Comparison of ENCODE assay signal across 9 cellular contexts in the genomic region with DNA sequence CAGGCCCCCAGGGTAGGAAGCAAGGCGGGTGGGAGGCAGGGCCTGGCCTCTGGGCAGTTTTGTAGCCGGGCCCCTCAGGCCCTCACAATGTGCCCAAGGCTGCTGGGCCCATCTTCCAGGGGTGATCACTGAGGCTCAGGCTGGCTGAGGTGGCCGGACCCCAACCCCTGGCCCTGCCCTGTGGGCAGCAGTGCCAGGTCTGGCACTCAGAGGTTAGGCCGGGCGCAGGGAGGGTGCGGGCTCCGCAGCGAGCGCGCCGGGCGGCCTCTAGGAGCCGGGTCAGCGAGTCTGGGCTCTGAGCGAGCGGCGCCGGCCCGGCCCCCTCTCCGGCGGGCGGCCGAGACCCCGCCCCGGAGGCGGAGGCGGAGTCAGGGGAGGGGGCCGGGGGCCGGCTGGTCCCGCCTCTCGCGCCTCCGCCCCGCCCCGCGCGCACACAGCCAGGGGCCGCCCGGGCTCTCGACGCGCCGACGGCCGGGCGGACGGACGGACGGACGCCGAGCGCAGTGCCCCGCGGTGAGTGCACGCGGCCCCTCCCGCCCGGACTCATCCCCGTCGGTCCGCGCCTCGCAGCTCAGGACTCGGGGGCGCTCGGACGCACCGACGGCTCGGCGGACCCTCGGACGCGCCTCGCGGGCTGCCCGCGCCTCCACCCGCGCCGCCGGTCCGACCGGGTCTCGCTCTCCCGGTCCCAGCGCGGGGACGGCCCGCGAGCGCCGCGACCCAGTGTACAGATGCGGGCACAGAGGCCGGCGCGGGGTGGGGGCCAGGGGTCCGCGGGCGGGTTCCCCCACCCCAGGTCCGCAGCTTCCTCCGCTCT. TPM values are rescaled to one million over a fixed set of nuclear protein-coding genes. Genes with fewer than 3 reads are reported as not detected.
DNase-seq lines count a peak whose midpoint lies in the region; ATAC-seq and TF ChIP-seq lines count a peak whose summit lies in the region.
"Had no signal": no experiment of that assay in that cellular context is flagged by ENCODE, and none has a peak within 500 bp of the region (broad histone marks: within the 10 kb centered on the region; RNA-seq: fewer than 3 reads in every experiment).

A gene (plus strand): TSS at position 430 of the 817 bp plus-strand sequence. CDS start 21,231 bp downstream, outside the sequence.

- H3K4me2 ChIP-seq in mammary epithelial cell (ENCODE audit: insufficient read depth, low read depth, low read length) (peak within 1 kb of the TSS; percentile 29), OCI-LY7 (ENCODE audit: low read length) (no peak within 1 kb of the TSS)

- 0 out of 2 replicates have a peak within 1 kb of the TSS, but pooled peaks have one; percentile 33 for H3K9ac ChIP-seq in HUES64 (ENCODE audit: low read depth, low read length)
- H3K9ac ChIP-seq in mammary epithelial cell (ENCODE audit: insufficient read depth, low read length): no peak within 1 kb of the TSS

- peaks cover 20% of the 10 kb centered on the region for H3K27me3 ChIP-seq in HUES64 (ENCODE audit: insufficient read depth, low read length)
- H3K27me3 ChIP-seq in mammary epithelial cell (ENCODE audit: insufficient read depth, low read length): peaks cover 10% of the 10 kb centered on the region
- H3K27me3 ChIP-seq in suprapubic skin: peaks cover 7% of the 10 kb centered on the region

- CTCF ChIA-PET in mammary epithelial cell (lab: Charles Lee; ENCODE audit: low non-redundant PET) (no interaction called here), OCI-LY7 (lab: Charles Lee; ENCODE audit: unreplicated experiment) (no interaction called here)

- dilution Hi-C loops in mammary epithelial cell (cut with HindIII; ENCODE audit: low sequenced_read_pairs): loop anchor here (10.0 kb wide), 1 partner anchor 56 kb away; no protein-coding TSS in a partner anchor

- ATAC-seq in left colon: peak; percentile 55

- BruUV-seq in mammary epithelial cell (replicated peaks; lab: Mats Ljungman, UMichigan) (no TSS peak), OCI-LY7 (replicated peaks; lab: Mats Ljungman, UMichigan) (no TSS peak)

- WGBS in HUES64: 3% methylated on average over 103 of the region's 103 CpGs
- 100% methylated on average over 2 of the region's 103 CpGs for WGBS in mammary epithelial cell (ENCODE audit: low coverage, missing lambda C conversion rate)
- 24% methylated on average over 17 of the region's 103 CpGs for WGBS in suprapubic skin

- H3K9me3 ChIP-seq in HUES64 (ENCODE audit: insufficient read depth, low read depth, low read length) (no peaks in the 10 kb centered on the region), mammary epithelial cell (replicated peaks; ENCODE audit: insufficient read depth, low read length) (no peaks in the 10 kb centered on the region), suprapubic skin (no peaks in the 10 kb centered on the region), OCI-LY7 (ENCODE audit: low read length) (no peaks in the 10 kb centered on the region)
- H3K9me3 ChIP-seq: adrenal gland had no signal

- peak; percentile 91 for DNase-seq in AG08396 (ENCODE audit: low spot score)
- DNase-seq in mammary epithelial cell: no peak
- peak in 1 of 2 donors; percentile 28 for DNase-seq in left colon
- no peak for DNase-seq in suprapubic skin (ENCODE audit: low spot score in 2 of 2)
- no peak for DNase-seq in OCI-LY7 (ENCODE audit: low spot score)
- no peak for DNase-seq in midbrain (lab: John Stamatoyannopoulos, UW)
- no peak for DNase-seq in anterior cingulate cortex (lab: John Stamatoyannopoulos, UW)

- no peaks in the 10 kb centered on the region for H3K36me3 ChIP-seq in HUES64 (ENCODE audit: insufficient read depth, low read length)
- H3K36me3 ChIP-seq in mammary epithelial cell (ENCODE audit: insufficient read depth, low read length): no peaks in the 10 kb centered on the region
- H3K36me3 ChIP-seq in suprapubic skin: no peaks in the 10 kb centered on the region
- no peaks in the 10 kb centered on the region for H3K36me3 ChIP-seq in OCI-LY7 (ENCODE audit: insufficient read depth, low read length)
- H3K36me3 ChIP-seq: adrenal gland had no signal

- H3K79me2 ChIP-seq in mammary epithelial cell (ENCODE audit: insufficient read depth, low read length) (no peaks in the 10 kb centered on the region), OCI-LY7 (ENCODE audit: insufficient read depth, low read depth, low read length) (no peaks in the 10 kb centered on the region)

- TF ChIP-seq EP300 in suprapubic skin (IDR thresholded peaks at IDR 0.05): no peak

- peak in 1 of 2 donors; percentile 66 for TF ChIP-seq POLR2A in suprapubic skin (IDR thresholded peaks at IDR 0.05)

- H3K9me2 ChIP-seq in OCI-LY7 (ENCODE audit: insufficient read depth, low read length): no peaks in the 10 kb centered on the region

- H2AFZ ChIP-seq in mammary epithelial cell (ENCODE audit: low read depth, low read length) (no peak within 1 kb of the TSS), OCI-LY7 (ENCODE audit: low read length) (no peak within 1 kb of the TSS)

- H3K4me3 ChIP-seq in HUES64 (ENCODE audit: low read length) (peak within 1 kb of the TSS; percentile 48), mammary epithelial cell (replicated peaks in 1 of 3; ENCODE audit: insufficient read depth in 1 of 3, low read depth in 2 of 3, low read length in 3 of 3) (no peak within 1 kb of the TSS), suprapubic skin (peak within 1 kb of the TSS; percentile 63), OCI-LY7 (ENCODE audit: low read depth, low read length, poor library complexity, severe bottlenecking) (no peak within 1 kb of the TSS)
- H3K4me3 ChIP-seq: adrenal gland had no signal

- H3K27ac ChIP-seq in HUES64 (ENCODE audit: low read depth, low read length) (no peak within 1 kb of the TSS), mammary epithelial cell (ENCODE audit: insufficient read depth, low read depth, low read length) (no peak within 1 kb of the TSS), suprapubic skin (peak within 1 kb of the TSS; percentile 89), OCI-LY7 (ENCODE audit: low read depth, low read length, poor library complexity, severe bottlenecking) (no peak within 1 kb of the TSS)
- H3K27ac ChIP-seq: adrenal gland had no signal

- in situ Hi-C loops in mammary epithelial cell (cut with MboI; ENCODE audit: low sequenced_read_pairs in 2 of 2): no loop called here

- H3K4me1 ChIP-seq in HUES64 (ENCODE audit: insufficient read depth, low read length) (peaks cover 11% of the 10 kb centered on the region), mammary epithelial cell (ENCODE audit: insufficient read depth, low read length) (peaks cover 17% of the 10 kb centered on the region), suprapubic skin (peaks cover 69% of the 10 kb centered on the region), OCI-LY7 (ENCODE audit: insufficient read depth, low read length, poor library complexity, severe bottlenecking) (no peaks in the 10 kb centered on the region)
- H3K4me1 ChIP-seq: adrenal gland had no signal

- TF ChIP-seq CTCF in mammary epithelial cell (conservative IDR thresholded peaks at IDR 0.05 in 1 of 2, IDR thresholded peaks at IDR 0.05 in 1 of 2; ENCODE audit: extremely low read depth in 1 of 2, insufficient read depth in 1 of 2, low read depth in 1 of 2, low read length in 2 of 2) (no peak), suprapubic skin (IDR thresholded peaks at IDR 0.05) (no peak), OCI-LY7 (conservative IDR thresholded peaks at IDR 0.05; ENCODE audit: low read length) (no peak)

- intact Hi-C loops in mammary epithelial cell (cut with micrococcal nuclease) (no loop called here), left colon (cut with DNase I, micrococcal nuclease) (no loop called here), OCI-LY7 (cut with micrococcal nuclease; ENCODE audit: unreplicated experiment) (no loop called here)

- H4K20me1 ChIP-seq in mammary epithelial cell (ENCODE audit: insufficient read depth, low read length) (no peaks in the 10 kb centered on the region), OCI-LY7 (ENCODE audit: insufficient read depth, low read length) (no peaks in the 10 kb centered on the region)

- POLR2A ChIA-PET in OCI-LY7 (lab: Charles Lee): no interaction called here

RNA-seq across cellular contexts. Expression of the gene that starts here (rescaled TPM):
- polyA plus RNA-seq in HUES64 (2013, experiment 1 of 2): 16.0 TPM
- 30.2 TPM for polyA plus RNA-seq in HUES64 (2013, experiment 2 of 2)
- total RNA-seq in mammary epithelial cell (1 to 10 TPM in 1 of 2 donors, not detected in 1; 2.2 TPM), left colon (10 to 100 TPM; 20.7 to 22.8 TPM), suprapubic skin (10 to 100 TPM; 25.3 to 93.8 (median 47.6) TPM), OCI-LY7 (2022) (not detected in 2 replicates)
- 0.03 TPM for polyA plus RNA-seq in mammary epithelial cell
- not detected for polyA minus RNA-seq in mammary epithelial cell
- total RNA-seq in OCI-LY7 (2014; rRNA removed; shearing (Covaris generic)): not detected in 2 replicates

Comparison
In these comparisons a context has a peak if more than half of its experiments do, and no peak if none do; other contexts are left out.
1. RNA of the gene that starts here (total RNA-seq): 25.3 to 93.8 TPM in suprapubic skin and 20.7 to 22.8 TPM in left colon; 2.2 TPM in mammary epithelial cell and not detected in OCI-LY7; every median in the first group is over 4 times any median in the second.
2. H3K4me3 ChIP-seq: peak in HUES64 (single experiment) and suprapubic skin (single experiment); none in mammary epithelial cell (0 of 3) and OCI-LY7 (single experiment).